ENCODE assay signal across 11 cellular contexts in genomic region chr7:156121956-156122355, GRCh38.
"Had no signal": no experiment of that assay in that cellular context is flagged by ENCODE, and none has a peak within 500 bp of the region (broad histone marks: within the 10 kb centered on the region; RNA-seq: fewer than 3 reads in every experiment).

No MANE protein-coding gene starts in this region.

- H3K9me3 ChIP-seq: HAP-1 had no signal

- DNase-seq: GM23248, GOT3, H7, H9, HCEC 1CT, HFFc6 had no signal

- H3K36me3 ChIP-seq: HAP-1 had no signal

- FAIRE-seq: H1, H54 had no signal

- H2AFZ ChIP-seq: GM23248, GM23338 had no signal

- H3K4me3 ChIP-seq: GM23248, GM23338, HAP-1 had no signal

- H3K4me2 ChIP-seq: GM23338 had no signal

- H3K9ac ChIP-seq: GM23248 had no signal

- ATAC-seq: GM23338, HCT116 had no signal

- H3K27ac ChIP-seq: GM23248 had no signal
